Comparison of ENCODE assay signal across 14 cellular contexts in the genomic region with DNA sequence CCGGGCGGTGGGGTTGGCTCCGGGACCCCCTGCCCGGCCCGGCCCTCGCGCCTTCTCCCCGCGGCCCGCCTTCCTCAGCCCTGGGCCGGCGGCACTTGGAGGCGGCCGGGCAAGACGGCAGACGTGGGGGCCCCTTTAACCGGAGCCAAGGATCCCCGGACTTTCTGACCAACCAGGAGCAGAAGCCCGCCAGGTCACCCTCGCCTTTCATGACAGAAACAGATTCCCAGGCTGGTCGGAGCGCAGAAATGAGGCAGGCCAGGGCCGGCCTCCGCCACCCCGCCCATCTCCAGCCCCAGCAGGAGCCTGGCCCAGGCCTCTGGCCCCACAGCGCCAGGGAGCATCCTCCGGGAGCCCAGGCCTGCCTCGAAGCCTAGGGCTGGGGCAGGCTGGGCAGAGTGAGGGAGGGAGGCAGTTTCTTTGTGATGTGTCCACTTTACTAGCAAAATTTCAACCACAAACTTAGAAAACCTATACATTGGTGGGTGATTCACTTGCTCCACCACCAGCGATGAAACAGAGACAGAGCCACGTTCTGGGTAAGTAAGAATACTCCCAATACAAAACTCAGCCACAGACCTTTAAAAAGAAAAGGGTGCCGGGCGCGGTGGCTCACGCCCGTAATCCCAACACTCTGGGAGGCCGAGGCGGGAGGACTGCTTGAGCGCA. TPM values are rescaled to one million over a fixed set of nuclear protein-coding genes. Genes with fewer than 3 reads are reported as not detected.
DNase-seq lines count a peak whose midpoint lies in the region; ATAC-seq and TF ChIP-seq lines count a peak whose summit lies in the region.
"Had no signal": no experiment of that assay in that cellular context is flagged by ENCODE, and none has a peak within 500 bp of the region (broad histone marks: within the 10 kb centered on the region; RNA-seq: fewer than 3 reads in every experiment).

No MANE protein-coding gene starts in this region.

- no peak overlapping the region for H4K5ac ChIP-seq in IMR-90 (ENCODE audit: low read depth, low read length)

- no peaks in the 10 kb centered on the region for H3K79me2 ChIP-seq in SK-N-SH (ENCODE audit: insufficient read depth)

- H4K20me1 ChIP-seq in IMR-90 (ENCODE audit: insufficient read depth, low read length): no peaks in the 10 kb centered on the region
- H4K20me1 ChIP-seq in SK-N-SH (ENCODE audit: insufficient read depth): no peaks in the 10 kb centered on the region

- dilution Hi-C loops in IMR-90 (cut with HindIII; ENCODE audit: low sequenced_read_pairs, unreplicated experiment): no loop called here

- no peak overlapping the region for H2BK20ac ChIP-seq in IMR-90 (ENCODE audit: low read depth, low read length)

- in situ Hi-C loops in IMR-90 (cut with MboI; ENCODE audit: low sequenced_read_pairs): no loop called here

- no peak for TF ChIP-seq POLR2A in IMR-90 (IDR thresholded peaks at IDR 0.05; ENCODE audit: low read depth, low read length)

- H2AFZ ChIP-seq in IMR-90 (replicated peaks; ENCODE audit: low read length, poor library complexity) (no peak overlapping the region), SK-N-SH (ENCODE audit: low read depth) (no peak overlapping the region)

- DNase-seq in AG20443 (ENCODE audit: low spot score): peak; percentile 55
- DNase-seq in IMR-90: peak; percentile 12
- DNase-seq in glutamatergic neuron: peak; percentile 73
- DNase-seq in mucosa of descending colon: no peak
- DNase-seq in SK-N-SH: no peak
- no peak for DNase-seq in SHP77 (lab: John Stamatoyannopoulos, UW)
- no peak for DNase-seq in NCI-H345 treated with DMSO at 0.1 percent for 48 hours (lab: John Stamatoyannopoulos, UW; ENCODE audit: unreplicated experiment)
- DNase-seq: activated CD8-positive, alpha-beta memory T cell treated with anti-CD3 and anti-CD28 coated beads, Interleukin-2, amount 10 ng/mL, durations not matched to agents 7 days and 5 days; BE2C; GF-D8; kidney glomerular epithelial cell; NCI-H1417; NCI-H774 had no signal

- H2AK9ac ChIP-seq in IMR-90 (replicated peaks; ENCODE audit: low read depth, low read length, poor library complexity): no peak overlapping the region

- no peaks in the 10 kb centered on the region for H3K36me3 Mint-ChIP-seq in glutamatergic neuron (ENCODE audit: unreplicated experiment)
- H3K36me3 Mint-ChIP-seq: activated CD8-positive, alpha-beta memory T cell treated with anti-CD3 and anti-CD28 coated beads, Interleukin-2, amount 10 ng/mL, durations not matched to agents 7 days and 5 days had no signal

- peaks cover 70% of the 10 kb centered on the region for H3K27me3 ChIP-seq in IMR-90 (ENCODE audit: control insufficient read depth, insufficient read depth, low read length)
- H3K27me3 ChIP-seq in SK-N-SH (ENCODE audit: insufficient read depth): no peaks in the 10 kb centered on the region
- H3K27me3 ChIP-seq: BE2C had no signal

- H3K4me3 Mint-ChIP-seq in glutamatergic neuron (ENCODE audit: unreplicated experiment): peak overlapping the region; percentile 49
- H3K4me3 Mint-ChIP-seq: activated CD8-positive, alpha-beta memory T cell treated with anti-CD3 and anti-CD28 coated beads, Interleukin-2, amount 10 ng/mL, durations not matched to agents 7 days and 5 days had no signal

- WGBS in IMR-90 (ENCODE audit: extremely low coverage in 2 of 2, insufficient read length in 1 of 2), 2 experiments: 30% methylated on average over 20 of the region's 38 CpGs; no CpG with 5 or more reads in 1 of the 2 experiments
- WGBS in SK-N-SH (ENCODE audit: low lambda C conversion rate): 72% methylated on average over 17 of the region's 38 CpGs

- H3K36me3 ChIP-seq in IMR-90 (ENCODE audit: control insufficient read depth, insufficient read depth, low read length) (no peaks in the 10 kb centered on the region), mucosa of descending colon (ENCODE audit: low read depth) (no peaks in the 10 kb centered on the region), SK-N-SH (replicated peaks in 1 of 2; ENCODE audit: control insufficient read depth in 1 of 2, insufficient read depth in 2 of 2, low read length in 1 of 2) (no peaks in the 10 kb centered on the region)
- H3K36me3 ChIP-seq: BE2C had no signal

- no peaks in the 10 kb centered on the region for H3F3A ChIP-seq in SK-N-SH (replicated peaks; ENCODE audit: insufficient read depth)

- no peak overlapping the region for H3K4me3 ChIP-seq in IMR-90 (ENCODE audit: insufficient read depth, low read depth, low read length)
- H3K4me3 ChIP-seq in mucosa of descending colon: no peak overlapping the region
- no peak overlapping the region for H3K4me3 ChIP-seq in SK-N-SH (ENCODE audit: low read depth in 2 of 2, low read length in 1 of 2)

- H3K27ac ChIP-seq in IMR-90 (ENCODE audit: insufficient read depth, low read length) (no peak overlapping the region), SK-N-SH (ENCODE audit: low read depth in 2 of 2, low read length in 1 of 2) (no peak overlapping the region)

- intact Hi-C loops in IMR-90 (cut with micrococcal nuclease) (no loop called here), mucosa of descending colon (cut with DNase I, micrococcal nuclease) (no loop called here)

- H2BK15ac ChIP-seq in IMR-90 (ENCODE audit: low read depth, low read length): no peak overlapping the region

- TF ChIP-seq EP300 in SK-N-SH (IDR thresholded peaks at IDR 0.05; ENCODE audit: borderline replicate concordance in 1 of 2, low read depth in 1 of 2, low read length in 1 of 2): no peak

- H3K18ac ChIP-seq in IMR-90 (ENCODE audit: low read depth, low read length): no peak overlapping the region

- peaks cover 10% of the 10 kb centered on the region for H3K27me3 Mint-ChIP-seq in glutamatergic neuron (ENCODE audit: unreplicated experiment)

- no peak overlapping the region for H3K23ac ChIP-seq in IMR-90 (ENCODE audit: low read depth, low read length)

- no peak overlapping the region for H3K14ac ChIP-seq in IMR-90 (replicated peaks; ENCODE audit: low read depth, low read length)

- no peak overlapping the region for H3K4ac ChIP-seq in IMR-90 (ENCODE audit: low read depth, low read length)

- CTCF ChIA-PET in IMR-90 (lab: Yijun Ruan, JAX) (no interaction called here), SK-N-SH (lab: Yijun Ruan, JAX) (no interaction called here)

- H3K79me1 ChIP-seq in IMR-90 (ENCODE audit: low read depth in 1 of 2, low read length in 2 of 2): no peaks in the 10 kb centered on the region

- H3K4me2 ChIP-seq in IMR-90 (ENCODE audit: low read depth, low read length): no peak overlapping the region
- H3K4me2 ChIP-seq in SK-N-SH: no peak overlapping the region

- H3K4me1 Mint-ChIP-seq in glutamatergic neuron (ENCODE audit: low read depth, unreplicated experiment): peaks cover 27% of the 10 kb centered on the region
- H3K4me1 Mint-ChIP-seq: activated CD8-positive, alpha-beta memory T cell treated with anti-CD3 and anti-CD28 coated beads, Interleukin-2, amount 10 ng/mL, durations not matched to agents 7 days and 5 days had no signal

- no peak overlapping the region for H4K8ac ChIP-seq in IMR-90 (ENCODE audit: low read depth in 2 of 2, low read length in 2 of 2)

- H3K56ac ChIP-seq in IMR-90 (ENCODE audit: extremely low read depth, insufficient read depth, low read length): no peak overlapping the region

- no peak overlapping the region for H2BK120ac ChIP-seq in IMR-90 (ENCODE audit: low read depth, low read length)

- no TSS peak for BruUV-seq in IMR-90 (replicated peaks; lab: Mats Ljungman, UMichigan)

- peak overlapping the region; percentile 83 for H3K27ac Mint-ChIP-seq in glutamatergic neuron (ENCODE audit: unreplicated experiment)
- H3K27ac Mint-ChIP-seq: activated CD8-positive, alpha-beta memory T cell treated with anti-CD3 and anti-CD28 coated beads, Interleukin-2, amount 10 ng/mL, durations not matched to agents 7 days and 5 days had no signal

- no peak overlapping the region for H2AK5ac ChIP-seq in IMR-90 (ENCODE audit: low read depth, low read length)

- TF ChIP-seq CTCF in IMR-90 (conservative IDR thresholded peaks at IDR 0.05; ENCODE audit: low read depth, low read length) (no peak), glutamatergic neuron (IDR thresholded peaks at IDR 0.05; ENCODE audit: partially characterized antibody, unreplicated experiment) (no peak), mucosa of descending colon (IDR thresholded peaks at IDR 0.05) (no peak), SK-N-SH (IDR thresholded peaks at IDR 0.05) (no peak)

- peak; percentile 48 for ATAC-seq in IMR-90 (ENCODE audit: low read depth)
- ATAC-seq in mucosa of descending colon: peak; percentile 16
- ATAC-seq in GM21717 (IDR thresholded peaks at IDR 0.05; ENCODE audit: unreplicated experiment): no peak
- ATAC-seq: activated CD8-positive, alpha-beta memory T cell treated with anti-CD3 and anti-CD28 coated beads, Interleukin-2, amount 10 ng/mL, durations not matched to agents 7 days and 5 days had no signal

- H3K9me3 Mint-ChIP-seq in glutamatergic neuron (ENCODE audit: unreplicated experiment): peaks cover 14% of the 10 kb centered on the region

- H2BK5ac ChIP-seq in IMR-90 (ENCODE audit: low read depth, low read length, poor library complexity, severe bottlenecking): no peak overlapping the region

- no peak for TF ChIP-seq RAD21 in IMR-90 (IDR thresholded peaks at IDR 0.05; ENCODE audit: low read length)
- no peak for TF ChIP-seq RAD21 in SK-N-SH (IDR thresholded peaks at IDR 0.05; ENCODE audit: low read length)

- H3K9ac ChIP-seq in IMR-90 (ENCODE audit: low read depth, low read length): no peak overlapping the region
- H3K9ac ChIP-seq in SK-N-SH: no peak overlapping the region

- H3K9me2 ChIP-seq in SK-N-SH: no peaks in the 10 kb centered on the region

- POLR2A ChIA-PET in IMR-90 (lab: Charles Lee; ENCODE audit: unreplicated experiment) (no interaction called here), SK-N-SH (lab: Yijun Ruan, JAX) (no interaction called here)

- no peaks in the 10 kb centered on the region for H3K9me1 ChIP-seq in IMR-90 (ENCODE audit: insufficient read depth, low read length)

- H4K91ac ChIP-seq in IMR-90 (ENCODE audit: insufficient read depth, low read depth, low read length): no peak overlapping the region

- H3K9me3 ChIP-seq in IMR-90 (ENCODE audit: control insufficient read depth, insufficient read depth, low read length) (peaks cover 8% of the 10 kb centered on the region), mucosa of descending colon (no peaks in the 10 kb centered on the region), SK-N-SH (no peaks in the 10 kb centered on the region)
- H3K9me3 ChIP-seq: BE2C had no signal

- H3K4me1 ChIP-seq in IMR-90 (ENCODE audit: control insufficient read depth, insufficient read depth, low read length) (peaks cover 3% of the 10 kb centered on the region; the same call in 1 of the 2 replicates), mucosa of descending colon (ENCODE audit: low read depth) (peaks cover 7% of the 10 kb centered on the region), SK-N-SH (ENCODE audit: control insufficient read depth in 1 of 2, insufficient read depth in 2 of 2, low read depth in 1 of 2, low read length in 1 of 2) (peaks cover 0 to 3% of the 10 kb centered on the region in 2 experiments; a peak in 1 of 4 replicates)
- H3K4me1 ChIP-seq: BE2C had no signal

RNA-seq across cellular contexts. Expression of gene CDKN1C, which starts 22.5 kb away (rescaled TPM):
- 1.6 and 2.2 TPM in 2 replicates for total RNA-seq in IMR-90 (2012; rRNA removed)
- polyA plus RNA-seq in IMR-90 (2012; rRNA removed): 3.0 and 3.7 TPM in 2 replicates
- polyA plus RNA-seq in IMR-90 (2012; cell fraction: cytosol; rRNA removed): 3.6 and 6.4 TPM in 2 replicates
- polyA plus RNA-seq in IMR-90 (2012; cell fraction: nucleus; rRNA removed; ENCODE audit: low replicate concordance): 5.3 and 8.9 TPM in 2 replicates
- total RNA-seq in glutamatergic neuron (ENCODE audit: unreplicated experiment): 391 TPM
- 10 to 100 TPM in 2 of 3 donors, 1 to 10 TPM in 1; 3.0 to 40.3 (median 10.2) TPM for total RNA-seq in mucosa of descending colon
- 1.1 and 1.6 TPM in 2 replicates for polyA plus RNA-seq in SK-N-SH (2012; rRNA removed)
- polyA plus RNA-seq in SK-N-SH (2012; cell fraction: cytosol; rRNA removed): 1.2 and 1.7 TPM in 2 replicates
- 2.4 and 4.2 TPM in 2 replicates for polyA plus RNA-seq in SK-N-SH (2012; cell fraction: nucleus; rRNA removed)

Comparison
In these comparisons a context has a peak if more than half of its experiments do, and no peak if none do; other contexts are left out.
1. DNase-seq: peak in AG20443 (single experiment), IMR-90 (single experiment) and glutamatergic neuron (single experiment); none in mucosa of descending colon (0 of 3), SK-N-SH (single experiment), SHP77 (0 of 2) and NCI-H345 treated with DMSO at 0.1 percent for 48 hours (single experiment).